Comparison of ENCODE assay signal across 8 cellular contexts in genomic region chr10:73097305-73097670, GRCh38. TPM values are rescaled to one million over a fixed set of nuclear protein-coding genes. Genes with fewer than 3 reads are reported as not detected.
A peak's percentile ranks its signal among the peaks of the same experiment; 100 is the strongest.
DNase-seq lines count a peak whose midpoint lies in the region; ATAC-seq and TF ChIP-seq lines count a peak whose summit lies in the region.

No MANE protein-coding gene starts in this region.

- H3K4me3 ChIP-seq in iPS-20b (ENCODE audit: low read length) (peak overlapping the region; percentile 85), thymus (ENCODE audit: low read length) (peak overlapping the region; percentile 61)

- POLR2A ChIA-PET in WTC11 (lab: Charles Lee): no interaction called here

- no peaks in the 10 kb centered on the region for H3K36me3 ChIP-seq in iPS-20b (ENCODE audit: insufficient read depth, low read depth, low read length)
- peaks cover 3% of the 10 kb centered on the region for H3K36me3 ChIP-seq in thymus (ENCODE audit: control insufficient read depth, insufficient read depth)

- DNase-seq in activated T-cell treated with anti-CD3 and anti-CD28 coated beads, Interleukin-2, amount 50 U/mL, for 72 hours: no peak
- no peak for DNase-seq in activated T-cell treated with anti-CD3 and anti-CD28 coated beads, Interleukin-2, amount 50 U/mL, for 1 hour
- no peak for DNase-seq in WTC11 (ENCODE audit: low spot score)
- no peak for DNase-seq in DMS153 (lab: John Stamatoyannopoulos, UW)
- no peak for DNase-seq in MV-4-11 (lab: John Stamatoyannopoulos, UW)
- no peak for DNase-seq in GM10266 (ENCODE audit: extremely low spot score)

- H3K27me3 ChIP-seq in iPS-20b (ENCODE audit: insufficient read depth, low read length) (no peaks in the 10 kb centered on the region), thymus (ENCODE audit: control insufficient read depth, insufficient read depth) (no peaks in the 10 kb centered on the region)

- WGBS in thymus: 80% methylated on average over 4 of the region's 4 CpGs

- TF ChIP-seq CTCF in WTC11 (IDR thresholded peaks at IDR 0.05): no peak
- no peak for TF ChIP-seq CTCF in GM10266 (IDR thresholded peaks at IDR 0.05; ENCODE audit: control insufficient read depth, insufficient read depth, low read depth, missing control alignments)

- H3K9me3 ChIP-seq in iPS-20b (ENCODE audit: insufficient read depth, low read depth, low read length) (no peaks in the 10 kb centered on the region), thymus (ENCODE audit: control insufficient read depth) (no peaks in the 10 kb centered on the region)

- H3K36me3 Mint-ChIP-seq in activated T-cell treated with anti-CD3 and anti-CD28 coated beads, Interleukin-2, amount 50 U/mL, for 72 hours (ENCODE audit: insufficient read depth in 2 of 2): peaks cover 0 to 1% of the 10 kb centered on the region in 2 donors
- no peaks in the 10 kb centered on the region for H3K36me3 Mint-ChIP-seq in WTC11

- CTCF ChIA-PET in WTC11 (lab: Charles Lee): interaction anchor here (0.5 to 2.6 kb wide), 11 partner anchors 13 to 340 kb away, joined by 3 to 19 read pairs (median 3); partner anchors contain the start of genes MRPS16 and NUDT13

- peak overlapping the region; percentile 95 to 98 for H3K4me3 Mint-ChIP-seq in activated T-cell treated with anti-CD3 and anti-CD28 coated beads, Interleukin-2, amount 50 U/mL, for 72 hours
- peak overlapping the region; percentile 88 for H3K4me3 Mint-ChIP-seq in WTC11

- H3K4me1 ChIP-seq in iPS-20b (ENCODE audit: insufficient read depth, low read length) (peaks cover 12% of the 10 kb centered on the region; the same call in 1 of the 2 replicates), thymus (ENCODE audit: control insufficient read depth, insufficient read depth, low read length) (no peaks in the 10 kb centered on the region)

- H3K27ac Mint-ChIP-seq in activated T-cell treated with anti-CD3 and anti-CD28 coated beads, Interleukin-2, amount 50 U/mL, for 72 hours: peak overlapping the region; percentile 95
- peak overlapping the region; percentile 27 for H3K27ac Mint-ChIP-seq in WTC11

- peaks cover 41% of the 10 kb centered on the region for H3K4me1 Mint-ChIP-seq in activated T-cell treated with anti-CD3 and anti-CD28 coated beads, Interleukin-2, amount 50 U/mL, for 72 hours (ENCODE audit: low read depth)
- H3K4me1 Mint-ChIP-seq in WTC11: peaks cover 18% of the 10 kb centered on the region

- no peaks in the 10 kb centered on the region for H3K27me3 Mint-ChIP-seq in activated T-cell treated with anti-CD3 and anti-CD28 coated beads, Interleukin-2, amount 50 U/mL, for 72 hours (ENCODE audit: low read depth)
- H3K27me3 Mint-ChIP-seq in WTC11 (ENCODE audit: low read depth): no peaks in the 10 kb centered on the region

- peak overlapping the region; percentile 85; the same call in 1 of the 2 replicates for H3K9ac ChIP-seq in iPS-20b (ENCODE audit: low read depth, low read length)

- H3K27ac ChIP-seq in iPS-20b (ENCODE audit: low read length) (peak overlapping the region; percentile 28), thymus (ENCODE audit: low read depth) (no peak overlapping the region)

- H3K9me3 Mint-ChIP-seq in activated T-cell treated with anti-CD3 and anti-CD28 coated beads, Interleukin-2, amount 50 U/mL, for 72 hours: no peaks in the 10 kb centered on the region
- no peaks in the 10 kb centered on the region for H3K9me3 Mint-ChIP-seq in WTC11

- no peak for ATAC-seq in activated T-cell treated with anti-CD3 and anti-CD28 coated beads, Interleukin-2, amount 50 U/mL, for 72 hours (replicated peaks in 1 of 2)
- ATAC-seq in WTC11: no peak

TF ChIP-seq in WTC11, 78 proteins besides CTCF, POLR2A, EP300 and RAD21:
- TF ChIP-seq MYBL2 (CRISPR knock-in tag; IDR thresholded peaks at IDR 0.05): no peak
- no peak for TF ChIP-seq KAT7 (CRISPR knock-in tag; IDR thresholded peaks at IDR 0.05; ENCODE audit: borderline replicate concordance)
- TF ChIP-seq EMX1 (CRISPR knock-in tag; IDR thresholded peaks at IDR 0.05): no peak
- no peak for TF ChIP-seq ZNF532 (CRISPR knock-in tag; IDR thresholded peaks at IDR 0.05; ENCODE audit: borderline replicate concordance)
- TF ChIP-seq ESRRA (CRISPR knock-in tag; IDR thresholded peaks at IDR 0.05; ENCODE audit: borderline replicate concordance): no peak
- no peak for TF ChIP-seq NFATC4 (CRISPR knock-in tag; IDR thresholded peaks at IDR 0.05)
- TF ChIP-seq ZNF263 (CRISPR knock-in tag; IDR thresholded peaks at IDR 0.05; ENCODE audit: low read depth): no peak

RNA-seq across cellular contexts. Expression of gene P4HA1, which starts 0.6 kb away (rescaled TPM):
- 10 to 100 TPM; 20.5 to 28.8 TPM for total RNA-seq in activated T-cell treated with anti-CD3 and anti-CD28 coated beads, Interleukin-2, amount 50 U/mL, for 72 hours
- 34.4 to 62.8 TPM (median 59.9 TPM) in 3 replicates for total RNA-seq in WTC11 (2021)
- polyA plus RNA-seq in thymus: 15.7 TPM

RNA-seq across cellular contexts. Expression of gene NUDT13, which starts 13.0 kb away (rescaled TPM):
- total RNA-seq in activated T-cell treated with anti-CD3 and anti-CD28 coated beads, Interleukin-2, amount 50 U/mL, for 72 hours: 1 to 10 TPM in 1 of 2 donors, under 1 TPM in 1; 0.60 to 1.3 TPM
- 1.8 to 2.9 TPM (median 2.0 TPM) in 3 replicates for total RNA-seq in WTC11 (2021)
- 3.2 TPM for polyA plus RNA-seq in thymus
